In genomic region chr18:61892683-61893303, GRCh38 we compare ENCODE assay signal across 8 cellular contexts. TPM values are rescaled to one million over a fixed set of nuclear protein-coding genes. Genes with fewer than 3 reads are reported as not detected.
DNase-seq lines count a peak whose midpoint lies in the region; ATAC-seq and TF ChIP-seq lines count a peak whose summit lies in the region.

Gene RNF152 (minus strand): TSS chr18:61893007. CDS start chr18:61816463, 76,544 bp downstream.

- H3K36me3 Mint-ChIP-seq in stimulated activated memory B cell treated with anti-CD40 and anti-IgM and Interleukin-4, amounts not matched to agents 10 μg/mL and 1 μg/mL and 100 μg/mL, for 72 hours: no peaks in the 10 kb centered on the region

- H3K27ac Mint-ChIP-seq in stimulated activated memory B cell treated with anti-CD40 and anti-IgM and Interleukin-4, amounts not matched to agents 10 μg/mL and 1 μg/mL and 100 μg/mL, for 72 hours: peak within 1 kb of the TSS; percentile 40

- H3K36me3 ChIP-seq in HUES64 (ENCODE audit: insufficient read depth, low read length): peaks cover 9% of the 10 kb centered on the region; the same call in 1 of the 2 replicates
- peaks cover 3% of the 10 kb centered on the region for H3K36me3 ChIP-seq in ectodermal cell (ENCODE audit: control insufficient read depth, insufficient read depth, low read length)
- H3K36me3 ChIP-seq in lower lobe of right lung: no peaks in the 10 kb centered on the region

- H3K4me1 ChIP-seq in HUES64 (ENCODE audit: insufficient read depth, low read length): peaks cover 16% of the 10 kb centered on the region
- H3K4me1 ChIP-seq in ectodermal cell (ENCODE audit: control insufficient read depth, insufficient read depth, low read length): peaks cover 22% of the 10 kb centered on the region
- peaks cover 18% of the 10 kb centered on the region for H3K4me1 ChIP-seq in lower lobe of right lung

- peak within 1 kb of the TSS; percentile 53 for H3K9ac ChIP-seq in HUES64 (ENCODE audit: low read depth, low read length)

- no peaks in the 10 kb centered on the region for H3K9me3 ChIP-seq in HUES64 (ENCODE audit: insufficient read depth, low read depth, low read length)
- no peaks in the 10 kb centered on the region for H3K9me3 ChIP-seq in ectodermal cell (ENCODE audit: control insufficient read depth, low read length)
- H3K9me3 ChIP-seq in lower lobe of right lung: no peaks in the 10 kb centered on the region

- H3K27ac ChIP-seq in HUES64 (ENCODE audit: low read depth, low read length) (no peak within 1 kb of the TSS), ectodermal cell (ENCODE audit: insufficient read depth, low read depth, low read length, poor library complexity, severe bottlenecking) (peak within 1 kb of the TSS; percentile 39), lower lobe of right lung (peak within 1 kb of the TSS; percentile 78)

- WGBS in HUES64: 4% methylated on average over 28 of the region's 28 CpGs
- WGBS in ectodermal cell, 2 experiments: 6 to 7% methylated on average over 28 of the region's 28 CpGs

- intact Hi-C loops in lower lobe of right lung (cut with DNase I): loop anchor here (10.0 kb wide), 1 partner anchor 258 kb away; no protein-coding TSS in a partner anchor

- peaks cover 50% of the 10 kb centered on the region for H3K27me3 Mint-ChIP-seq in stimulated activated memory B cell treated with anti-CD40 and anti-IgM and Interleukin-4, amounts not matched to agents 10 μg/mL and 1 μg/mL and 100 μg/mL, for 72 hours

- peaks cover 39% of the 10 kb centered on the region for H3K27me3 ChIP-seq in HUES64 (ENCODE audit: insufficient read depth, low read length)
- peaks cover 24% of the 10 kb centered on the region for H3K27me3 ChIP-seq in ectodermal cell (ENCODE audit: control insufficient read depth, insufficient read depth, low read length, poor library complexity, severe bottlenecking)
- peaks cover 11% of the 10 kb centered on the region for H3K27me3 ChIP-seq in lower lobe of right lung (ENCODE audit: low read depth)

- DNase-seq in AG08395 (ENCODE audit: low spot score): peak; percentile 23
- peak; percentile 24 for DNase-seq in activated CD4-positive, alpha-beta T cell treated with anti-CD3 and anti-CD28 coated beads for 48 hours
- DNase-seq in lower lobe of right lung: no peak
- no peak for DNase-seq in COLO829 (ENCODE audit: low spot score)

- H3K4me1 Mint-ChIP-seq in stimulated activated memory B cell treated with anti-CD40 and anti-IgM and Interleukin-4, amounts not matched to agents 10 μg/mL and 1 μg/mL and 100 μg/mL, for 72 hours: peaks cover 19% of the 10 kb centered on the region

- peak within 1 kb of the TSS; percentile 80 for H3K4me3 Mint-ChIP-seq in stimulated activated memory B cell treated with anti-CD40 and anti-IgM and Interleukin-4, amounts not matched to agents 10 μg/mL and 1 μg/mL and 100 μg/mL, for 72 hours

- peak; percentile 6 for TF ChIP-seq CTCF in lower lobe of right lung (IDR thresholded peaks at IDR 0.05)

- ATAC-seq in lower lobe of right lung (peak; percentile 9 to 16), HG02981 (IDR thresholded peaks at IDR 0.05; ENCODE audit: unreplicated experiment) (no peak)
- no peak for ATAC-seq in stimulated activated memory B cell treated with anti-CD40 and anti-IgM and Interleukin-4, amounts not matched to agents 10 μg/mL and 1 μg/mL and 100 μg/mL, for 72 hours

- H3K4me3 ChIP-seq in HUES64 (ENCODE audit: low read length) (peak within 1 kb of the TSS; percentile 79), ectodermal cell (ENCODE audit: insufficient read depth, low read depth, low read length) (peak within 1 kb of the TSS; percentile 68), lower lobe of right lung (peak within 1 kb of the TSS; percentile 74)

- H3K9me3 Mint-ChIP-seq in stimulated activated memory B cell treated with anti-CD40 and anti-IgM and Interleukin-4, amounts not matched to agents 10 μg/mL and 1 μg/mL and 100 μg/mL, for 72 hours: no peaks in the 10 kb centered on the region

RNA-seq across cellular contexts. Expression of gene RNF152, which starts in this region (rescaled TPM):
- polyA plus RNA-seq in HUES64 (2013, experiment 1 of 2): 1.9 TPM
- polyA plus RNA-seq in HUES64 (2013, experiment 2 of 2): 3.2 TPM
- 9.0 TPM for polyA plus RNA-seq in ectodermal cell (2013, experiment 1 of 4)
- polyA plus RNA-seq in ectodermal cell (2013, experiment 2 of 4): 6.7 TPM
- polyA plus RNA-seq in ectodermal cell (2013, experiment 3 of 4): 5.6 TPM
- 4.2 TPM for polyA plus RNA-seq in ectodermal cell (2013, experiment 4 of 4)
- total RNA-seq in lower lobe of right lung: 13.4 TPM

Comparison
In these comparisons a context has a peak if more than half of its experiments do, and no peak if none do; other contexts are left out.
1. DNase-seq: peak in AG08395 (single experiment) and activated CD4-positive, alpha-beta T cell treated with anti-CD3 and anti-CD28 coated beads for 48 hours (single experiment); none in lower lobe of right lung (single experiment) and COLO829 (single experiment).
2. ATAC-seq: peak in lower lobe of right lung (2 of 2); none in stimulated activated memory B cell treated with anti-CD40 and anti-IgM and Interleukin-4, amounts not matched to agents 10 μg/mL and 1 μg/mL and 100 μg/mL, for 72 hours (single experiment) and HG02981 (single experiment).
3. Peak in every context shown above with its lines, with median percentiles within 50 percentile points of each other: H3K4me3 ChIP-seq.